ENCODE assay signal across 1 cellular context in genomic region chr19:39209196-39209595, GRCh38.
TF ChIP-seq lines count a peak whose summit lies in the region.

No MANE protein-coding gene starts in this region.

TF ChIP-seq in A549, 52 proteins besides CTCF, POLR2A, EP300 and RAD21 (continued from another document):
- no peak for TF ChIP-seq BCL3 (IDR thresholded peaks at IDR 0.05)
